9 cellular contexts compared by ENCODE assay signal in genomic region chr15:75456710-75457109, GRCh38. TPM values are rescaled to one million over a fixed set of nuclear protein-coding genes. Genes with fewer than 3 reads are reported as not detected.
A peak's percentile ranks its signal among the peaks of the same experiment; 100 is the strongest.
DNase-seq lines count a peak whose midpoint lies in the region; ATAC-seq and TF ChIP-seq lines count a peak whose summit lies in the region.
"Had no signal": no experiment of that assay in that cellular context is flagged by ENCODE, and none has a peak within 500 bp of the region (broad histone marks: within the 10 kb centered on the region; RNA-seq: fewer than 3 reads in every experiment).

No MANE protein-coding gene starts in this region.

- no peak for DNase-seq in stimulated activated naive CD8-positive, alpha-beta T cell treated with anti-CD3 and anti-CD28 coated beads, Interleukin-15, Interleukin-2, amounts not matched to agents 100 U/mL and 50 U/mL, for 24 hours
- DNase-seq in activated B cell treated with CpG ODN at 0.5 μM for 24 hours = no peak
- DNase-seq in DMS 273 treated with DMSO at 0.1 percent for 48 hours (lab: John Stamatoyannopoulos, UW) = no peak
- no peak for DNase-seq in COLO668 (lab: John Stamatoyannopoulos, UW; ENCODE audit: unreplicated experiment)
- DNase-seq in NCI-H2171 (lab: John Stamatoyannopoulos, UW) = no peak

- ATAC-seq in stimulated activated naive CD8-positive, alpha-beta T cell treated with anti-CD3 and anti-CD28 coated beads, Interleukin-15, Interleukin-2, amounts not matched to agents 100 U/mL and 50 U/mL, for 24 hours = no peak
- ATAC-seq in activated B cell treated with CpG ODN at 0.5 μM for 24 hours (ENCODE audit: low read depth) (no peak), GM18873 (IDR thresholded peaks at IDR 0.05; ENCODE audit: low FRiP score, unreplicated experiment) (no peak)
- ATAC-seq: left lobe of liver had no signal

- peak overlapping the region; percentile 97 for H3K4me3 ChIP-seq in iPS-20b (ENCODE audit: low read length)

- peaks cover 13% of the 10 kb centered on the region for H3K4me1 Mint-ChIP-seq in stimulated activated naive CD8-positive, alpha-beta T cell treated with anti-CD3 and anti-CD28 coated beads, Interleukin-15, Interleukin-2, amounts not matched to agents 100 ng/mL and 50 ng/mL, for 24 hours (ENCODE audit: low read depth)
- H3K4me1 Mint-ChIP-seq in activated B cell treated with CpG ODN at 0.5 μM for 24 hours = peaks cover 25% of the 10 kb centered on the region

- H3K27ac ChIP-seq in iPS-20b (ENCODE audit: low read length) = no peak overlapping the region

- H3K9me3 ChIP-seq in iPS-20b (ENCODE audit: insufficient read depth, low read depth, low read length) = no peaks in the 10 kb centered on the region

- intact Hi-C loops in activated B cell treated with CpG ODN at 0.5 μM for 24 hours (cut with micrococcal nuclease) = loop anchor here (1.0 to 10.0 kb wide), 2 partner anchors 184 to 1822 kb away; partner anchors contain the start of genes IMP3 and NPTN

- no peaks in the 10 kb centered on the region for H3K27me3 Mint-ChIP-seq in stimulated activated naive CD8-positive, alpha-beta T cell treated with anti-CD3 and anti-CD28 coated beads, Interleukin-15, Interleukin-2, amounts not matched to agents 100 ng/mL and 50 ng/mL, for 24 hours
- no peaks in the 10 kb centered on the region for H3K27me3 Mint-ChIP-seq in activated B cell treated with CpG ODN at 0.5 μM for 24 hours

- H3K36me3 ChIP-seq in iPS-20b (ENCODE audit: insufficient read depth, low read depth, low read length) = no peaks in the 10 kb centered on the region

- H3K4me1 ChIP-seq in iPS-20b (ENCODE audit: insufficient read depth, low read length) = peaks cover 9% of the 10 kb centered on the region; the same call in 1 of the 2 replicates

- H3K9me3 Mint-ChIP-seq in stimulated activated naive CD8-positive, alpha-beta T cell treated with anti-CD3 and anti-CD28 coated beads, Interleukin-15, Interleukin-2, amounts not matched to agents 100 ng/mL and 50 ng/mL, for 24 hours = no peaks in the 10 kb centered on the region
- no peaks in the 10 kb centered on the region for H3K9me3 Mint-ChIP-seq in activated B cell treated with CpG ODN at 0.5 μM for 24 hours

- no peaks in the 10 kb centered on the region for H3K27me3 ChIP-seq in iPS-20b (ENCODE audit: insufficient read depth, low read length)

- POLR2A ChIA-PET in activated B cell treated with CpG ODN at 0.5 μM for 24 hours (lab: Charles Lee) = interaction anchor here (1.0 to 6.8 kb wide), 5 partner anchors 15 to 466 kb away, joined by 3 to 115 read pairs (median 31); partner anchors contain the start of genes IMP3, PTPN9 and SNUPN

- CTCF ChIA-PET in activated B cell treated with CpG ODN at 0.5 μM for 24 hours (lab: Charles Lee) = no interaction called here

- H3K4me3 Mint-ChIP-seq in stimulated activated naive CD8-positive, alpha-beta T cell treated with anti-CD3 and anti-CD28 coated beads, Interleukin-15, Interleukin-2, amounts not matched to agents 100 ng/mL and 50 ng/mL, for 24 hours = peak overlapping the region; percentile 93
- peak overlapping the region; percentile 92 for H3K4me3 Mint-ChIP-seq in activated B cell treated with CpG ODN at 0.5 μM for 24 hours

- H3K9ac ChIP-seq in iPS-20b (ENCODE audit: low read depth, low read length) = peak overlapping the region; percentile 88; the same call in 1 of the 2 replicates

- no peak for TF ChIP-seq CTCF in activated B cell treated with CpG ODN at 0.5 μM for 24 hours (IDR thresholded peaks at IDR 0.05)

- H3K36me3 Mint-ChIP-seq in stimulated activated naive CD8-positive, alpha-beta T cell treated with anti-CD3 and anti-CD28 coated beads, Interleukin-15, Interleukin-2, amounts not matched to agents 100 ng/mL and 50 ng/mL, for 24 hours (ENCODE audit: low read depth) = no peaks in the 10 kb centered on the region
- H3K36me3 Mint-ChIP-seq in activated B cell treated with CpG ODN at 0.5 μM for 24 hours (ENCODE audit: low read depth) = peaks cover 7% of the 10 kb centered on the region

- H3K27ac Mint-ChIP-seq in stimulated activated naive CD8-positive, alpha-beta T cell treated with anti-CD3 and anti-CD28 coated beads, Interleukin-15, Interleukin-2, amounts not matched to agents 100 ng/mL and 50 ng/mL, for 24 hours = no peak overlapping the region
- H3K27ac Mint-ChIP-seq in activated B cell treated with CpG ODN at 0.5 μM for 24 hours = peak overlapping the region; percentile 92

RNA-seq across cellular contexts. Expression of gene SIN3A, which starts 5.2 kb away (rescaled TPM):
- 113 and 122 TPM in 2 replicates for total RNA-seq in activated B cell treated with CpG ODN at 0.5 μM for 24 hours
